ENCODE assay signal across 8 cellular contexts in genomic region chr2:230219419-230220331, GRCh38. TPM values are rescaled to one million over a fixed set of nuclear protein-coding genes. Genes with fewer than 3 reads are reported as not detected.
DNase-seq lines count a peak whose midpoint lies in the region; ATAC-seq, FAIRE-seq and TF ChIP-seq lines count a peak whose summit lies in the region.

TSS of gene SP110 (minus strand) at chr2:230219984. CDS start at chr2:230216927, 3,057 bp downstream.

- H3K4me3 ChIP-seq in liver (ENCODE audit: low read depth in 1 of 3, low read length in 3 of 3), result peak within 1 kb of the TSS; percentile 80 to 97 (median 92)

- peak within 1 kb of the TSS; percentile 78 to 83 for H3K27ac ChIP-seq in liver (ENCODE audit: low read depth in 1 of 2, low read length in 2 of 2)

- TF ChIP-seq POLR2A in GM12891 (IDR thresholded peaks at IDR 0.05; ENCODE audit: low read depth, low read length), result peak; percentile 81

- CTCF ChIA-PET in activated CD4-positive, alpha-beta T cell treated with anti-CD3 and anti-CD28 coated beads, Interleukin-2, amount 10 ng/mL, durations not matched to agents 7 days and 5 days (lab: Charles Lee), result interaction anchor here (0.7 to 0.9 kb wide), 3 partner anchors 12 to 252 kb away, joined by 3 to 7 read pairs (median 3); no protein-coding TSS in a partner anchor

- H3K36me3 ChIP-seq in liver (ENCODE audit: control insufficient read depth in 4 of 4, insufficient read depth in 3 of 4, low read depth in 1 of 4, low read length in 3 of 4), result peaks cover 3 to 15% (median 12%) of the 10 kb centered on the region in 4 donors

- peak; percentile 78 for ATAC-seq in HG02623 (IDR thresholded peaks at IDR 0.05; ENCODE audit: unreplicated experiment)

- DNase-seq in GM12891 (ENCODE audit: insufficient read length, low spot score) (no peak), NCI-H2107 (lab: John Stamatoyannopoulos, UW) (peak; percentile 30), NCI-H1930 (lab: John Stamatoyannopoulos, UW) (no peak)
- DNase-seq in activated CD4-positive, alpha-beta T cell treated with anti-CD3 and anti-CD28 coated beads, Interleukin-2, amount 10 ng/mL, durations not matched to agents 7 days and 5 days, result peak; percentile 91
- DNase-seq in stimulated activated CD4-positive, alpha-beta T cell treated with anti-CD3 and anti-CD28 coated beads, Interleukin-4, amount 100 ng/mL, for 24 hours, result peak; percentile 80

- TF ChIP-seq CTCF in liver (IDR thresholded peaks at IDR 0.05; ENCODE audit: low read depth, low read length, missing input control), result no peak

- peak within 1 kb of the TSS; percentile 40 to 90 for H3K9ac ChIP-seq in liver (ENCODE audit: low read depth in 1 of 2, low read length in 2 of 2)

- peaks cover 71% of the 10 kb centered on the region for H3K4me1 Mint-ChIP-seq in activated CD4-positive, alpha-beta T cell treated with anti-CD3 and anti-CD28 coated beads, Interleukin-2, amount 10 ng/mL, durations not matched to agents 7 days and 5 days
- peaks cover 54% of the 10 kb centered on the region for H3K4me1 Mint-ChIP-seq in dendritic cell treated with granulocyte-macrophage colony-stimulating factor and Interleukin-4, amounts not matched to agents 40 ng/mL and 50 ng/mL, for 4 days (ENCODE audit: low read depth)

- peak within 1 kb of the TSS; percentile 99 for H3K4me3 Mint-ChIP-seq in activated CD4-positive, alpha-beta T cell treated with anti-CD3 and anti-CD28 coated beads, Interleukin-2, amount 10 ng/mL, durations not matched to agents 7 days and 5 days
- peak within 1 kb of the TSS; percentile 87 for H3K4me3 Mint-ChIP-seq in dendritic cell treated with granulocyte-macrophage colony-stimulating factor and Interleukin-4, amounts not matched to agents 40 ng/mL and 50 ng/mL, for 4 days

- no peaks in the 10 kb centered on the region for H3K9me3 Mint-ChIP-seq in activated CD4-positive, alpha-beta T cell treated with anti-CD3 and anti-CD28 coated beads, Interleukin-2, amount 10 ng/mL, durations not matched to agents 7 days and 5 days
- H3K9me3 Mint-ChIP-seq in dendritic cell treated with granulocyte-macrophage colony-stimulating factor and Interleukin-4, amounts not matched to agents 40 ng/mL and 50 ng/mL, for 4 days, result no peaks in the 10 kb centered on the region

- peak; percentile 49 to 57 for TF ChIP-seq RAD21 in liver (IDR thresholded peaks at IDR 0.05)

- peak within 1 kb of the TSS; percentile 99 for H3K27ac Mint-ChIP-seq in activated CD4-positive, alpha-beta T cell treated with anti-CD3 and anti-CD28 coated beads, Interleukin-2, amount 10 ng/mL, durations not matched to agents 7 days and 5 days
- H3K27ac Mint-ChIP-seq in dendritic cell treated with granulocyte-macrophage colony-stimulating factor and Interleukin-4, amounts not matched to agents 40 ng/mL and 50 ng/mL, for 4 days, result peak within 1 kb of the TSS; percentile 98

- POLR2A ChIA-PET in activated CD4-positive, alpha-beta T cell treated with anti-CD3 and anti-CD28 coated beads, Interleukin-2, amount 10 ng/mL, durations not matched to agents 7 days and 5 days (lab: Charles Lee), result interaction anchor here (0.5 to 1.9 kb wide), 5 partner anchors 99 to 198 kb away, joined by 3 to 9 read pairs (median 3); partner anchors contain the start of gene SP140L

- H3K27me3 Mint-ChIP-seq in activated CD4-positive, alpha-beta T cell treated with anti-CD3 and anti-CD28 coated beads, Interleukin-2, amount 10 ng/mL, durations not matched to agents 7 days and 5 days, result no peaks in the 10 kb centered on the region
- no peaks in the 10 kb centered on the region for H3K27me3 Mint-ChIP-seq in dendritic cell treated with granulocyte-macrophage colony-stimulating factor and Interleukin-4, amounts not matched to agents 40 ng/mL and 50 ng/mL, for 4 days

- peaks cover 51% of the 10 kb centered on the region for H3K36me3 Mint-ChIP-seq in activated CD4-positive, alpha-beta T cell treated with anti-CD3 and anti-CD28 coated beads, Interleukin-2, amount 10 ng/mL, durations not matched to agents 7 days and 5 days (ENCODE audit: low read depth)
- H3K36me3 Mint-ChIP-seq in dendritic cell treated with granulocyte-macrophage colony-stimulating factor and Interleukin-4, amounts not matched to agents 40 ng/mL and 50 ng/mL, for 4 days (ENCODE audit: low read depth), result peaks cover 32% of the 10 kb centered on the region

- H3K27me3 ChIP-seq in liver (ENCODE audit: control insufficient read depth in 4 of 4, insufficient read depth in 4 of 4, low read length in 3 of 4), result no peaks in the 10 kb centered on the region

- H3K9me3 ChIP-seq in liver (ENCODE audit: control insufficient read depth in 4 of 4, low read length in 3 of 4), result no peaks in the 10 kb centered on the region

- FAIRE-seq in GM12891 (lab: Jason Lieb, UNC), result peak; percentile 98

- intact Hi-C loops in dendritic cell treated with granulocyte-macrophage colony-stimulating factor and Interleukin-4, amounts not matched to agents 40 ng/mL and 50 ng/mL, for 4 days (cut with micrococcal nuclease), result no loop called here

- peaks cover 0 to 15% (median 7%) of the 10 kb centered on the region in 4 donors for H3K4me1 ChIP-seq in liver (ENCODE audit: control insufficient read depth in 4 of 4, insufficient read depth in 4 of 4, low read length in 3 of 4)

- under 1% methylated on average over 19 of the region's 19 CpGs for WGBS in liver

TF ChIP-seq in GM12891, 5 proteins besides CTCF, POLR2A, EP300 and RAD21:
- TF ChIP-seq PAX5 (IDR thresholded peaks at IDR 0.05; ENCODE audit: insufficient read depth, low read length, severe bottlenecking) (no peak), SPI1 (IDR thresholded peaks at IDR 0.05; ENCODE audit: low read depth, low read length) (peak; percentile 90), TAF1 (IDR thresholded peaks at IDR 0.05; ENCODE audit: low read depth, low read length) (peak; percentile 67), POU2F2 (IDR thresholded peaks at IDR 0.05; ENCODE audit: low read depth, low read length) (peak; percentile 19; the same call in 1 of the 2 replicates), POLR2AphosphoS5 (IDR thresholded peaks at IDR 0.05; ENCODE audit: low read depth, low read length) (peak; percentile 61)

TF ChIP-seq in liver, 16 proteins besides CTCF, POLR2A, EP300 and RAD21:
- no peak for TF ChIP-seq ATF3 (IDR thresholded peaks at IDR 0.05)
- peak; percentile 35 for TF ChIP-seq SP1 (IDR thresholded peaks at IDR 0.05)
- no peak for TF ChIP-seq FOXA2 (IDR thresholded peaks at IDR 0.05)
- TF ChIP-seq NR2F2 (IDR thresholded peaks at IDR 0.05), result no peak
- TF ChIP-seq RXRA (IDR thresholded peaks at IDR 0.05), result no peak
- peak in 1 of 2 donors; percentile 30 for TF ChIP-seq JUND (IDR thresholded peaks at IDR 0.05)
- TF ChIP-seq HNF4G (IDR thresholded peaks at IDR 0.05), result no peak
- TF ChIP-seq GABPA (IDR thresholded peaks at IDR 0.05 in 1 of 2, conservative IDR thresholded peaks at IDR 0.05 in 1 of 2), result peak; percentile 53 to 86
- peak; percentile 12 for TF ChIP-seq TAF1 (conservative IDR thresholded peaks at IDR 0.05)
- peak; percentile 40 for TF ChIP-seq MAX (IDR thresholded peaks at IDR 0.05)
- TF ChIP-seq EGR1 (IDR thresholded peaks at IDR 0.05; ENCODE audit: low read depth in 2 of 2), result peak in 1 of 2 donors; percentile 27
- no peak for TF ChIP-seq YY1 (IDR thresholded peaks at IDR 0.05)
- TF ChIP-seq ZBTB33 (IDR thresholded peaks at IDR 0.05), result peak; percentile 15

RNA-seq across cellular contexts. Expression of gene SP110, which starts in this region (rescaled TPM):
- 64.0 TPM for polyA plus RNA-seq in GM12891 (2012; ENCODE audit: low read depth, missing spikeins)
- 100 to 1,000 TPM; 168 to 188 TPM for total RNA-seq in activated CD4-positive, alpha-beta T cell treated with anti-CD3 and anti-CD28 coated beads, Interleukin-2, amount 10 ng/mL, durations not matched to agents 7 days and 5 days
- total RNA-seq in liver, result 1 to 10 TPM; 5.3 to 9.9 TPM
- polyA plus RNA-seq in liver, result 10 to 100 TPM in 1 of 2 donors, 1 to 10 TPM in 1; 6.6 to 15.4 TPM

Comparison
In these comparisons a context has a peak if more than half of its experiments do, and no peak if none do; other contexts are left out.
1. RNA of gene SP110 (total RNA-seq): 168 to 188 TPM in activated CD4-positive, alpha-beta T cell treated with anti-CD3 and anti-CD28 coated beads, Interleukin-2, amount 10 ng/mL, durations not matched to agents 7 days and 5 days; 5.3 to 9.9 TPM in liver; every median in the first group is over 10 times any median in the second.
2. DNase-seq: peak in NCI-H2107 (single experiment), activated CD4-positive, alpha-beta T cell treated with anti-CD3 and anti-CD28 coated beads, Interleukin-2, amount 10 ng/mL, durations not matched to agents 7 days and 5 days (single experiment) and stimulated activated CD4-positive, alpha-beta T cell treated with anti-CD3 and anti-CD28 coated beads, Interleukin-4, amount 100 ng/mL, for 24 hours (single experiment); none in GM12891 (single experiment) and NCI-H1930 (0 of 2).